In genomic region chr17:60514053-60514452, GRCh38 we compare ENCODE assay signal across 24 cellular contexts. TPM values are rescaled to one million over a fixed set of nuclear protein-coding genes. Genes with fewer than 3 reads are reported as not detected.
DNase-seq lines count a peak whose midpoint lies in the region; ATAC-seq, FAIRE-seq and TF ChIP-seq lines count a peak whose summit lies in the region.
"Had no signal": no experiment of that assay in that cellular context is flagged by ENCODE, and none has a peak within 500 bp of the region (broad histone marks: within the 10 kb centered on the region; RNA-seq: fewer than 3 reads in every experiment).

No MANE protein-coding gene starts in this region.

- H3K36me3 Mint-ChIP-seq in natural killer cell = no peaks in the 10 kb centered on the region
- no peaks in the 10 kb centered on the region for H3K36me3 Mint-ChIP-seq in natural killer cell treated with Interleukin-12 subunit alpha and Interleukin-12 subunit beta and Interleukin-15 and Interleukin-18, amount 100 ng/mL, for 72 hours

- peak overlapping the region; percentile 21 to 42 for H3K27ac Mint-ChIP-seq in natural killer cell
- no peak overlapping the region for H3K27ac Mint-ChIP-seq in natural killer cell treated with Interleukin-12 subunit alpha and Interleukin-12 subunit beta and Interleukin-15 and Interleukin-18, amount 100 ng/mL, for 72 hours

- H2AFZ ChIP-seq in GM12878 (ENCODE audit: control insufficient read depth, low read depth, low read length) = no peak overlapping the region

- peaks cover 5% of the 10 kb centered on the region for H3K79me2 ChIP-seq in GM12878 (ENCODE audit: control insufficient read depth, insufficient read depth, low read length)

- no peak for FAIRE-seq in GM12878 (lab: Jason Lieb, UNC)
- FAIRE-seq in HTR-8/SVneo (lab: Jason Lieb, UNC) = no peak
- FAIRE-seq: G401.6, GM18507, RCC 7860 had no signal

- H3K27ac ChIP-seq in GM12878 (ENCODE audit: control insufficient read depth, insufficient read depth) (no peak overlapping the region), lung (ENCODE audit: low read depth in 1 of 2, low read length in 1 of 2) (no peak overlapping the region), upper lobe of right lung (no peak overlapping the region)
- H3K27ac ChIP-seq: BLaER1, SJSA1 had no signal

- in situ Hi-C loops in GM12878 (cut with MboI) = no loop called here

- H3K4me3 ChIP-seq in GM12878 (no peak overlapping the region), lung (no peak overlapping the region), upper lobe of right lung (no peak overlapping the region)
- H3K4me3 ChIP-seq: BLaER1, SJSA1 had no signal

- POLR2A ChIA-PET in GM12878 (lab: Charles Lee) = no interaction called here

- ATAC-seq in natural killer cell = no peak
- ATAC-seq in natural killer cell treated with Interleukin-12 subunit alpha and Interleukin-12 subunit beta and Interleukin-15 and Interleukin-18, amount 100 ng/mL, for 72 hours = no peak
- no peak for ATAC-seq in GM12878
- no peak for ATAC-seq in lung (ENCODE audit: insufficient read depth, low FRiP score)
- ATAC-seq in upper lobe of right lung = peak; percentile 47
- no peak for ATAC-seq in HG02588 (IDR thresholded peaks at IDR 0.05; ENCODE audit: unreplicated experiment)

- SMC1A ChIA-PET in GM12878 (lab: Charles Lee; ENCODE audit: uncharacterized antibody, unreplicated experiment) = interaction anchor here (1.4 kb wide), 1 partner anchor 10 kb away, joined by 4 read pairs; no protein-coding TSS in a partner anchor

- TF ChIP-seq CTCF in natural killer cell (IDR thresholded peaks at IDR 0.05) (no peak), GM12878 (IDR thresholded peaks at IDR 0.05 in 2 of 3, conservative IDR thresholded peaks at IDR 0.05 in 1 of 3; ENCODE audit: control insufficient read depth in 2 of 3, extremely low read depth in 1 of 3, insufficient read depth in 1 of 3, low read depth in 3 of 3, low read length in 3 of 3) (no peak), lung (IDR thresholded peaks at IDR 0.05; ENCODE audit: control extremely low read depth, extremely low read depth) (no peak), upper lobe of right lung (IDR thresholded peaks at IDR 0.05) (no peak)

- RAD21 ChIA-PET in GM12878 (lab: Charles Lee; ENCODE audit: unreplicated experiment) = no interaction called here

- WGBS in GM12878 (ENCODE audit: insufficient coverage, insufficient replicate concordance, low lambda C conversion rate, missing lambda C conversion rate) = 98% methylated on average over 3 of the region's 3 CpGs
- 95% methylated on average over 3 of the region's 3 CpGs for WGBS in lung, 2 donors

- H3K27me3 ChIP-seq in GM12878 (replicated peaks in 1 of 2; ENCODE audit: control insufficient read depth in 2 of 2, insufficient read depth in 2 of 2, low read length in 1 of 2) = no peaks in the 10 kb centered on the region
- no peaks in the 10 kb centered on the region for H3K27me3 ChIP-seq in lung (ENCODE audit: control insufficient read depth, insufficient read depth)
- no peaks in the 10 kb centered on the region for H3K27me3 ChIP-seq in upper lobe of right lung
- H3K27me3 ChIP-seq: BLaER1, SJSA1 had no signal

- peaks cover 34 to 41% of the 10 kb centered on the region in 2 donors for H3K4me1 Mint-ChIP-seq in natural killer cell
- H3K4me1 Mint-ChIP-seq in natural killer cell treated with Interleukin-12 subunit alpha and Interleukin-12 subunit beta and Interleukin-15 and Interleukin-18, amount 100 ng/mL, for 72 hours (ENCODE audit: low read depth in 2 of 2) = peaks cover 10 to 22% of the 10 kb centered on the region in 2 donors

- TF ChIP-seq EP300 in GM12878 (IDR thresholded peaks at IDR 0.05; ENCODE audit: borderline replicate concordance in 1 of 2, control insufficient read depth in 1 of 2, low read depth in 2 of 2, low read length in 2 of 2) = no peak

- H3K36me3 ChIP-seq in GM12878 (ENCODE audit: control insufficient read depth in 2 of 2, insufficient read depth in 2 of 2, low read length in 1 of 2) (peaks cover 0 to 11% of the 10 kb centered on the region in 2 experiments; a peak in 2 of 4 replicates), lung (ENCODE audit: control insufficient read depth in 2 of 2, insufficient read depth in 2 of 2, low read length in 2 of 2) (peaks cover 0 to 11% of the 10 kb centered on the region in 2 donors), upper lobe of right lung (peaks cover 40% of the 10 kb centered on the region)

- no TSS peak for BruUV-seq in GM12878 (replicated peaks; lab: Mats Ljungman, UMichigan)

- intact Hi-C loops in natural killer cell (cut with micrococcal nuclease) (no loop called here), GM12878 (cut with micrococcal nuclease; ENCODE audit: unreplicated experiment) (no loop called here), upper lobe of right lung (cut with DNase I) (no loop called here), head of caudate nucleus (cut with DNase I) (no loop called here)

- CTCF ChIA-PET in GM12878 (lab: Yijun Ruan, JAX) = no interaction called here

- no peaks in the 10 kb centered on the region for H3K9me3 ChIP-seq in GM12878 (replicated peaks; ENCODE audit: control insufficient read depth, insufficient read depth, low read length)
- H3K9me3 ChIP-seq in lung (ENCODE audit: control insufficient read depth in 2 of 2, insufficient read depth in 1 of 2, low read length in 1 of 2) = no peaks in the 10 kb centered on the region
- no peaks in the 10 kb centered on the region for H3K9me3 ChIP-seq in upper lobe of right lung
- H3K9me3 ChIP-seq: BLaER1, SJSA1 had no signal

- H4K20me1 ChIP-seq in GM12878 (ENCODE audit: control insufficient read depth, insufficient read depth) = peaks cover 4% of the 10 kb centered on the region

- no peaks in the 10 kb centered on the region for H3K9me3 Mint-ChIP-seq in natural killer cell
- H3K9me3 Mint-ChIP-seq in natural killer cell treated with Interleukin-12 subunit alpha and Interleukin-12 subunit beta and Interleukin-15 and Interleukin-18, amount 100 ng/mL, for 72 hours = no peaks in the 10 kb centered on the region
- H3K9me3 Mint-ChIP-seq: CD4-positive, alpha-beta memory T cell had no signal

- H3K4me3 Mint-ChIP-seq in natural killer cell = no peak overlapping the region
- no peak overlapping the region for H3K4me3 Mint-ChIP-seq in natural killer cell treated with Interleukin-12 subunit alpha and Interleukin-12 subunit beta and Interleukin-15 and Interleukin-18, amount 100 ng/mL, for 72 hours
- H3K4me3 Mint-ChIP-seq: CD4-positive, alpha-beta memory T cell had no signal

- no peak overlapping the region for H3K9ac ChIP-seq in GM12878 (ENCODE audit: control insufficient read depth, insufficient read depth, low read length)
- H3K9ac ChIP-seq: BLaER1 had no signal

- H3K4me1 ChIP-seq in GM12878 (ENCODE audit: control insufficient read depth, insufficient read depth, low read length) (no peaks in the 10 kb centered on the region), lung (ENCODE audit: control insufficient read depth in 2 of 2, insufficient read depth in 2 of 2, low read length in 2 of 2) (peaks cover 0 to 8% of the 10 kb centered on the region in 2 donors), upper lobe of right lung (no peaks in the 10 kb centered on the region)
- H3K4me1 ChIP-seq: BLaER1 had no signal

- no peak for DNase-seq in natural killer cell
- DNase-seq in natural killer cell treated with Interleukin-12 subunit alpha and Interleukin-12 subunit beta and Interleukin-15 and Interleukin-18, amount 100 ng/mL, for 72 hours (ENCODE audit: low spot score) = no peak
- no peak for DNase-seq in GM12878 (ENCODE audit: low read depth, low spot score)
- peak; percentile 17 for DNase-seq in lung (ENCODE audit: low spot score)
- no peak for DNase-seq in upper lobe of right lung
- no peak for DNase-seq in HTR-8/SVneo (ENCODE audit: insufficient read length, low spot score)
- DNase-seq in head of caudate nucleus = no peak
- DNase-seq: ACHN; CD4-positive, alpha-beta memory T cell; DMS153; KG1; MV-4-11; NCI-H1694; NCI-H2081; NCI-H2171; NCI-H345; NCI-H524 treated with DMSO at 0.1 percent for 48 hours; NCI-H82 had no signal

- TF ChIP-seq POLR2A in GM12878 (IDR thresholded peaks at IDR 0.05; ENCODE audit: low read depth, low read length) = no peak

- no peak overlapping the region for H3K4me2 ChIP-seq in GM12878 (ENCODE audit: control insufficient read depth, insufficient read depth)
- H3K4me2 ChIP-seq: BLaER1 had no signal

- H3K27me3 Mint-ChIP-seq in natural killer cell (ENCODE audit: low read depth in 2 of 2) = no peaks in the 10 kb centered on the region
- H3K27me3 Mint-ChIP-seq in natural killer cell treated with Interleukin-12 subunit alpha and Interleukin-12 subunit beta and Interleukin-15 and Interleukin-18, amount 100 ng/mL, for 72 hours = no peaks in the 10 kb centered on the region
- H3K27me3 Mint-ChIP-seq: CD4-positive, alpha-beta memory T cell had no signal

- TF ChIP-seq RAD21 in GM12878 (IDR thresholded peaks at IDR 0.05; ENCODE audit: insufficient read depth, low read depth, low read length) = no peak

TF ChIP-seq in GM12878, 131 proteins besides CTCF, POLR2A, EP300 and RAD21 (continues in another document):
- TF ChIP-seq NR2F1 (conservative IDR thresholded peaks at IDR 0.05) = no peak

RNA-seq across cellular contexts. Expression of gene APPBP2, which starts 12.0 kb away (rescaled TPM):
- 10 to 100 TPM; 18.2 to 23.2 (median 23.0) TPM for total RNA-seq in natural killer cell
- total RNA-seq in natural killer cell treated with Interleukin-12 subunit alpha and Interleukin-12 subunit beta and Interleukin-15 and Interleukin-18, amount 100 ng/mL, for 72 hours = 10 to 100 TPM; 24.0 to 29.4 TPM
- total RNA-seq in GM12878 (2013; cell fraction: nucleolus; rRNA removed) = 30.8 and 50.6 TPM in 2 replicates
- 12.1 and 16.2 TPM in 2 replicates for total RNA-seq in GM12878 (2014; rRNA removed)
- total RNA-seq in GM12878 (2014; rRNA removed; fragmentation: Illumina TruSeq; extraction: Trizol) = 14.1 and 14.5 TPM in 2 replicates
- total RNA-seq in GM12878 (2021) = 22.5 and 25.3 TPM in 2 replicates
- polyA plus RNA-seq in GM12878 (2011; ENCODE audit: low read depth) = 4.2 TPM
- polyA plus RNA-seq in GM12878 (2011; rRNA removed) = 21.2 and 30.9 TPM in 2 replicates
- polyA plus RNA-seq in GM12878 (2011; cell fraction: cytosol; rRNA removed) = 4.6 and 6.2 TPM in 2 replicates
- polyA plus RNA-seq in GM12878 (2011; cell fraction: nucleus; rRNA removed) = 7.1 and 8.0 TPM in 2 replicates
- polyA plus RNA-seq in GM12878 (2012) = 6.8 and 11.3 TPM in 2 replicates
- polyA plus RNA-seq in GM12878 (2014; fragmentation: Illumina TruSeq; extraction: Trizol) = 11.4 and 14.1 TPM in 2 replicates
- polyA plus RNA-seq in GM12878 (2014; fragmentation: Nextera tagmentation; extraction: Ambion mirVana) = 1 to 10 TPM; 4.3 to 5.7 TPM
- polyA plus RNA-seq in GM12878 (2014; rRNA removed) = 7.3 and 8.4 TPM in 2 replicates
- polyA plus RNA-seq in GM12878 (2016; fragmentation: Nextera tagmentation; extraction: Ambion mirVana) = 10 to 100 TPM; 30.3 to 30.8 TPM
- 17.1 and 30.9 TPM in 2 replicates for polyA minus RNA-seq in GM12878 (2011; rRNA and poly(A)+ RNA removed)
- 9.7 and 12.0 TPM in 2 replicates for polyA minus RNA-seq in GM12878 (2011; cell fraction: cytosol; rRNA and poly(A)+ RNA removed)
- polyA minus RNA-seq in GM12878 (2011; cell fraction: nucleus; rRNA and poly(A)+ RNA removed) = 6.3 and 11.2 TPM in 2 replicates
- total RNA-seq in lung = 10 to 100 TPM; 30.9 to 57.8 TPM
- 10 to 100 TPM in 1 of 2 donors, 1 to 10 TPM in 1; 5.7 to 10.4 TPM for polyA plus RNA-seq in lung
- total RNA-seq in upper lobe of right lung = 43.6 TPM

Comparison
In these comparisons a context has a peak if more than half of its experiments do, and no peak if none do; other contexts are left out.
1. H3K27ac Mint-ChIP-seq: peak in natural killer cell (2 of 2); none in natural killer cell treated with Interleukin-12 subunit alpha and Interleukin-12 subunit beta and Interleukin-15 and Interleukin-18, amount 100 ng/mL, for 72 hours (0 of 2).